Comparison of ENCODE assay signal across 35 cellular contexts in genomic region chr2:172160839-172161238, GRCh38. TPM values are rescaled to one million over a fixed set of nuclear protein-coding genes. Genes with fewer than 3 reads are reported as not detected.
DNase-seq lines count a peak whose midpoint lies in the region; ATAC-seq, FAIRE-seq and TF ChIP-seq lines count a peak whose summit lies in the region.
"Had no signal": no experiment of that assay in that cellular context is flagged by ENCODE, and none has a peak within 500 bp of the region (broad histone marks: within the 10 kb centered on the region; RNA-seq: fewer than 3 reads in every experiment).

No MANE protein-coding gene starts in this region.

- no peaks in the 10 kb centered on the region for H3K4me1 Mint-ChIP-seq in WTC11
- H3K4me1 Mint-ChIP-seq in CD14-positive monocyte = no peaks in the 10 kb centered on the region
- H3K4me1 Mint-ChIP-seq: B cell; CD4-positive, alpha-beta memory T cell; CD4-positive, CD25-positive, alpha-beta regulatory T cell; CD8-positive, alpha-beta memory T cell had no signal

- no peak overlapping the region for H4K8ac ChIP-seq in H1 (ENCODE audit: extremely low read depth, insufficient read depth, low read length)

- no peaks in the 10 kb centered on the region for H3K9me2 ChIP-seq in HCT116 (ENCODE audit: insufficient read depth)

- no peak overlapping the region for H3K18ac ChIP-seq in H1 (ENCODE audit: extremely low read depth, low read length)

- CTCF ChIA-PET in HCT116 (lab: Charles Lee) (no interaction called here), HEK293 (lab: Yijun Ruan, JAX) (interaction anchor here (1.7 kb wide), 1 partner anchor 301 kb away, joined by 3 read pairs; no protein-coding TSS in a partner anchor), WTC11 (lab: Charles Lee) (interaction anchor here (1.3 to 1.6 kb wide), 2 partner anchors 11 to 301 kb away, joined by 4 to 10 read pairs; no protein-coding TSS in a partner anchor), H1 (lab: Charles Lee; ENCODE audit: partially characterized antibody) (interaction anchor here (1.0 to 2.0 kb wide), 3 partner anchors 11 to 301 kb away, joined by 4 to 12 read pairs (median 6); no protein-coding TSS in a partner anchor)

- TF ChIP-seq RAD21 in HCT116 (IDR thresholded peaks at IDR 0.05; ENCODE audit: low read depth) (no peak), H1 (IDR thresholded peaks at IDR 0.05 in 1 of 2, conservative IDR thresholded peaks at IDR 0.05 in 1 of 2; ENCODE audit: low read depth in 2 of 2, low read length in 2 of 2) (no peak)

- FAIRE-seq in H1 (lab: Jason Lieb, UNC) = no peak
- FAIRE-seq: A549, D721Med had no signal

- no peak for DNase-seq in HCT116 (ENCODE audit: low read depth, low spot score)
- no peak for DNase-seq in WTC11 (ENCODE audit: low spot score)
- DNase-seq in H1 (ENCODE audit: low read depth in 1 of 2, low spot score in 2 of 2) = no peak
- no peak for DNase-seq in H4 (ENCODE audit: low spot score)
- DNase-seq in effector memory CD4-positive, alpha-beta T cell = no peak
- no peak for DNase-seq in MV-4-11 (lab: John Stamatoyannopoulos, UW)
- DNase-seq in CD14-positive monocyte (ENCODE audit: low spot score) = no peak
- DNase-seq: 8988T; ACHN; AML-193; BE2C; C1 segment of cervical spinal cord; Caco-2; Calu3; CD4-positive, alpha-beta memory T cell; CD4-positive, alpha-beta T cell; CD4-positive, CD25-positive, alpha-beta regulatory T cell; CD8-positive, alpha-beta memory T cell; CD8-positive, alpha-beta T cell; COR-L47; DMS 273 treated with DMSO at 0.1 percent for 48 hours; DMS153; DMS53; DMS79; DMS79 treated with DMSO at 0.1 percent for 48 hours; DND-41; EL had no signal

- H3K4me3 Mint-ChIP-seq in WTC11 = no peak overlapping the region
- no peak overlapping the region for H3K4me3 Mint-ChIP-seq in CD14-positive monocyte
- H3K4me3 Mint-ChIP-seq: B cell; CD4-positive, alpha-beta memory T cell; CD4-positive, alpha-beta T cell; CD8-positive, alpha-beta memory T cell; CD8-positive, alpha-beta T cell had no signal

- H2AFZ ChIP-seq in HCT116 (ENCODE audit: low read depth, low read length, poor library complexity, severe bottlenecking) (no peak overlapping the region), H1 (ENCODE audit: low read length) (no peak overlapping the region)

- no peak overlapping the region for H3K27ac ChIP-seq in HCT116 (ENCODE audit: low read depth, low read length)
- no peak overlapping the region for H3K27ac ChIP-seq in HEK293 (ENCODE audit: extremely low read depth, low read depth, low read length)
- H3K27ac ChIP-seq in H1 (ENCODE audit: low read depth, low read length) = no peak overlapping the region
- H3K27ac ChIP-seq in effector memory CD4-positive, alpha-beta T cell (ENCODE audit: insufficient read depth, low read length, poor library complexity, severe bottlenecking) = no peak overlapping the region
- H3K27ac ChIP-seq: 22Rv1; A549; BLaER1; BLaER1 treated with 17β-estradiol and CSF1 and Interleukin-3, amounts not matched to agents 10 nM and 100 nM; C4-2B had no signal

- WGBS in H1 (ENCODE audit: extremely low coverage in 1 of 2, insufficient coverage in 1 of 2, insufficient read length in 1 of 2, insufficient replicate concordance in 2 of 2, low coverage in 1 of 2, low lambda C conversion rate in 2 of 2, missing lambda C conversion rate in 1 of 2), 2 experiments = 83% methylated on average over 1 of the region's 1 CpG; no CpG with 5 or more reads in 1 of the 2 experiments

- H2BK120ac ChIP-seq in H1 (replicated peaks; ENCODE audit: low read depth, low read length) = no peak overlapping the region

- H3K9me3 ChIP-seq in HCT116 (ENCODE audit: control insufficient read depth in 1 of 2, insufficient read depth in 1 of 2, low read depth in 1 of 2, low read length in 2 of 2) (peaks cover 0 to 6% of the 10 kb centered on the region in 2 experiments; a peak in 1 of 4 replicates), HEK293 (ENCODE audit: control insufficient read depth, insufficient read depth, low read depth, low read length) (no peaks in the 10 kb centered on the region), H1 (ENCODE audit: insufficient read depth in 2 of 2, low read depth in 1 of 2, low read length in 1 of 2) (peaks cover 2 to 4% of the 10 kb centered on the region in 2 experiments; a peak in 1 of 4 replicates)
- no peaks in the 10 kb centered on the region for H3K9me3 ChIP-seq in effector memory CD4-positive, alpha-beta T cell (ENCODE audit: control insufficient read depth, low read length)
- H3K9me3 ChIP-seq: BE2C had no signal

- no peak overlapping the region for H2AK5ac ChIP-seq in H1 (ENCODE audit: low read depth, low read length)

- H3K79me2 ChIP-seq in HCT116 (ENCODE audit: insufficient read depth, low read length) = no peaks in the 10 kb centered on the region
- no peaks in the 10 kb centered on the region for H3K79me2 ChIP-seq in H1 (ENCODE audit: control insufficient read depth in 1 of 2, insufficient read depth in 2 of 2, low read length in 2 of 2)

- TF ChIP-seq CTCF in HCT116 (IDR thresholded peaks at IDR 0.05 in 2 of 3, conservative IDR thresholded peaks at IDR 0.05 in 1 of 3; ENCODE audit: borderline replicate concordance in 1 of 3, insufficient read depth in 1 of 3, low read depth in 2 of 3, low read length in 2 of 3) (no peak), HEK293 (tag by site-specific recombination; IDR thresholded peaks at IDR 0.05) (no peak), WTC11 (IDR thresholded peaks at IDR 0.05) (no peak), H1 (IDR thresholded peaks at IDR 0.05; ENCODE audit: control extremely low read depth in 1 of 3, insufficient read depth in 1 of 3, low read depth in 1 of 3, low read length in 3 of 3) (no peak), CD14-positive monocyte (IDR thresholded peaks at IDR 0.05) (no peak)

- no peak overlapping the region for H2BK15ac ChIP-seq in H1 (ENCODE audit: low read length)

- H3K9me3 Mint-ChIP-seq in WTC11 (peaks cover 19% of the 10 kb centered on the region), CD14-positive monocyte (peaks cover 2 to 9% (median 6%) of the 10 kb centered on the region in 7 donors)
- H3K9me3 Mint-ChIP-seq: CD4-positive, alpha-beta T cell; CD8-positive, alpha-beta T cell had no signal

- H3K27me3 Mint-ChIP-seq in WTC11 (ENCODE audit: low read depth) (peaks cover 13% of the 10 kb centered on the region), CD14-positive monocyte (ENCODE audit: low read depth in 3 of 3) (peaks cover 1 to 6% (median 5%) of the 10 kb centered on the region in 3 donors)

- TF ChIP-seq EP300 in H1 (IDR thresholded peaks at IDR 0.05; ENCODE audit: borderline replicate concordance in 1 of 2, low read depth in 2 of 2, low read length in 2 of 2) = no peak

- no peak overlapping the region for H4K91ac ChIP-seq in H1 (replicated peaks; ENCODE audit: insufficient read length, low read length)

- H2BK5ac ChIP-seq in H1 (ENCODE audit: low read depth, low read length) = no peak overlapping the region

- ATAC-seq in HCT116 (no peak), WTC11 (no peak)
- ATAC-seq: A549; CD8-positive, alpha-beta T cell had no signal

- no peaks in the 10 kb centered on the region for H3K4me1 ChIP-seq in HCT116 (ENCODE audit: control insufficient read depth in 1 of 2, insufficient read depth in 2 of 2, low read length in 2 of 2)
- no peaks in the 10 kb centered on the region for H3K4me1 ChIP-seq in HEK293 (ENCODE audit: control insufficient read depth, insufficient read depth, low read length)
- H3K4me1 ChIP-seq in H1 (replicated peaks in 1 of 4; ENCODE audit: control insufficient read depth in 3 of 4, insufficient read depth in 4 of 4, low read length in 3 of 4) = no peaks in the 10 kb centered on the region; a peak in 2 of 7 replicates
- H3K4me1 ChIP-seq in effector memory CD4-positive, alpha-beta T cell (ENCODE audit: control insufficient read depth, insufficient read depth, low read length, poor library complexity, severe bottlenecking) = no peaks in the 10 kb centered on the region
- H3K4me1 ChIP-seq: A549; BE2C; BLaER1; BLaER1 treated with 17β-estradiol and CSF1 and Interleukin-3, amounts not matched to agents 10 nM and 100 nM; Caco-2 had no signal

- TF ChIP-seq POLR2A in HCT116 (IDR thresholded peaks at IDR 0.05; ENCODE audit: borderline replicate concordance, extremely low read depth, insufficient read depth, insufficient read length) (no peak), H1 (IDR thresholded peaks at IDR 0.05; ENCODE audit: control extremely low read depth in 1 of 2, low read depth in 2 of 2, low read length in 2 of 2) (no peak)

- no peak overlapping the region for H3K56ac ChIP-seq in H1 (replicated peaks; ENCODE audit: insufficient read length, low read depth, low read length)

- H3K4ac ChIP-seq in H1 (replicated peaks; ENCODE audit: insufficient read length, low read depth, low read length) = no peak overlapping the region

- no peak overlapping the region for H2BK12ac ChIP-seq in H1 (ENCODE audit: low read depth, low read length)

- no TSS peak for BruUV-seq in HCT116 (replicated peaks; lab: Mats Ljungman, UMichigan)

- H3K23ac ChIP-seq in H1 (ENCODE audit: insufficient read length) = no peak overlapping the region

- no peaks in the 10 kb centered on the region for H3K23me2 ChIP-seq in H1 (ENCODE audit: low read depth, low read length)

- H2BK20ac ChIP-seq in H1 (ENCODE audit: low read length) = no peak overlapping the region

- RAD21 ChIA-PET in HCT116 (lab: Charles Lee; ENCODE audit: low non-redundant PET in 1 of 2, low total read pairs in 2 of 2, uncharacterized antibody in 2 of 2, unreplicated experiment in 2 of 2) = no interaction called here

- H3K9ac ChIP-seq in HCT116 (ENCODE audit: low read length) (no peak overlapping the region), H1 (replicated peaks in 1 of 4; ENCODE audit: extremely low read depth in 1 of 4, low read depth in 3 of 4, low read length in 3 of 4) (no peak overlapping the region)
- H3K9ac ChIP-seq: BLaER1; BLaER1 treated with 17β-estradiol and CSF1 and Interleukin-3, amounts not matched to agents 10 nM and 100 nM had no signal

- POLR2A ChIA-PET in HCT116 (lab: Charles Lee) (no interaction called here), HEK293 (lab: Yijun Ruan, JAX) (no interaction called here), WTC11 (lab: Charles Lee) (no interaction called here), H1 (lab: Charles Lee; ENCODE audit: partially characterized antibody) (interaction anchor here (0.9 kb wide), 1 partner anchor 302 kb away, joined by 3 read pairs; no protein-coding TSS in a partner anchor)

- H3K36me3 ChIP-seq in HCT116 (ENCODE audit: control insufficient read depth in 1 of 2, insufficient read depth in 2 of 2, low read length in 2 of 2) (no peaks in the 10 kb centered on the region), HEK293 (ENCODE audit: control insufficient read depth in 2 of 2, insufficient read depth in 1 of 2, low read length in 2 of 2) (no peaks in the 10 kb centered on the region), H1 (ENCODE audit: control insufficient read depth in 2 of 4, insufficient read depth in 4 of 4, low read length in 3 of 4) (no peaks in the 10 kb centered on the region)
- H3K36me3 ChIP-seq in effector memory CD4-positive, alpha-beta T cell (ENCODE audit: control insufficient read depth, insufficient read depth, low read length) = no peaks in the 10 kb centered on the region
- H3K36me3 ChIP-seq: BE2C; BLaER1; BLaER1 treated with 17β-estradiol and CSF1 and Interleukin-3, amounts not matched to agents 10 nM and 100 nM had no signal

- H3K27ac Mint-ChIP-seq in WTC11 (no peak overlapping the region), CD14-positive monocyte (no peak overlapping the region)
- H3K27ac Mint-ChIP-seq: B cell; CD4-positive, alpha-beta memory T cell; CD4-positive, alpha-beta T cell; CD4-positive, CD25-positive, alpha-beta regulatory T cell; CD8-positive, alpha-beta memory T cell; CD8-positive, alpha-beta T cell had no signal

- H3K27me3 ChIP-seq in HCT116 (ENCODE audit: insufficient read depth, low read length) = no peaks in the 10 kb centered on the region
- no peaks in the 10 kb centered on the region for H3K27me3 ChIP-seq in H1 (replicated peaks in 1 of 4; ENCODE audit: control insufficient read depth in 3 of 4, extremely low read depth in 1 of 4, insufficient read depth in 3 of 4, low read length in 3 of 4)
- no peaks in the 10 kb centered on the region for H3K27me3 ChIP-seq in effector memory CD4-positive, alpha-beta T cell (replicated peaks; ENCODE audit: control insufficient read depth, insufficient read depth, low read length, poor library complexity, severe bottlenecking)
- H3K27me3 ChIP-seq: BE2C; BLaER1; BLaER1 treated with 17β-estradiol and CSF1 and Interleukin-3, amounts not matched to agents 10 nM and 100 nM had no signal

- H4K5ac ChIP-seq in H1 (ENCODE audit: insufficient read length, low read depth, low read length) = no peak overlapping the region

- H4K20me1 ChIP-seq in HCT116 (ENCODE audit: insufficient read depth) = no peaks in the 10 kb centered on the region
- no peaks in the 10 kb centered on the region for H4K20me1 ChIP-seq in H1 (replicated peaks in 1 of 2; ENCODE audit: control insufficient read depth in 1 of 2, insufficient read depth in 2 of 2, low read length in 2 of 2)
- H4K20me1 ChIP-seq: BLaER1; BLaER1 treated with 17β-estradiol and CSF1 and Interleukin-3, amounts not matched to agents 10 nM and 100 nM had no signal

- H3K36me3 Mint-ChIP-seq in WTC11 = no peaks in the 10 kb centered on the region
- peaks cover 0 to 2% of the 10 kb centered on the region in 2 donors for H3K36me3 Mint-ChIP-seq in CD14-positive monocyte
- H3K36me3 Mint-ChIP-seq: CD4-positive, alpha-beta memory T cell; CD4-positive, CD25-positive, alpha-beta regulatory T cell; CD8-positive, alpha-beta T cell had no signal

- intact Hi-C loops in HCT116 (cut with micrococcal nuclease) = no loop called here
- intact Hi-C loops in CD14-positive monocyte (cut with micrococcal nuclease) = no loop called here

- H3K79me1 ChIP-seq in H1 (ENCODE audit: low read depth, low read length) = no peaks in the 10 kb centered on the region

- H3K14ac ChIP-seq in H1 (ENCODE audit: insufficient read length) = no peak overlapping the region

- H3K4me3 ChIP-seq in HCT116 (replicated peaks in 1 of 2; ENCODE audit: low read depth in 1 of 2, low read length in 2 of 2) = no peak overlapping the region
- H3K4me3 ChIP-seq in HEK293 (ENCODE audit: low read depth, low read length) = no peak overlapping the region
- no peak overlapping the region for H3K4me3 ChIP-seq in H1 (ENCODE audit: extremely low read depth in 1 of 4, insufficient read depth in 2 of 4, low read depth in 3 of 4, low read length in 4 of 4)
- H3K4me3 ChIP-seq in effector memory CD4-positive, alpha-beta T cell (ENCODE audit: insufficient read depth, low read depth, low read length, poor library complexity, severe bottlenecking) = no peak overlapping the region
- H3K4me3 ChIP-seq: A549; BLaER1; BLaER1 treated with 17β-estradiol and CSF1 and Interleukin-3, amounts not matched to agents 10 nM and 100 nM had no signal

- H3K4me2 ChIP-seq in HCT116 (ENCODE audit: low read length) (no peak overlapping the region), H1 (ENCODE audit: insufficient read depth in 1 of 2, low read depth in 2 of 2, low read length in 2 of 2) (no peak overlapping the region)
- H3K4me2 ChIP-seq: A549; BLaER1; BLaER1 treated with 17β-estradiol and CSF1 and Interleukin-3, amounts not matched to agents 10 nM and 100 nM had no signal

RNA-seq across cellular contexts. Expression of gene DLX2, which starts 58.1 kb away (rescaled TPM):
- total RNA-seq in HCT116 (2021; ENCODE audit: unreplicated experiment) (3.7 TPM), WTC11 (2021) (0.28 to 0.64 TPM (median 0.55 TPM) in 3 replicates)
- polyA plus RNA-seq in HCT116 (2012) = 0.61 and 0.94 TPM in 2 replicates
- 0.13 and 0.45 TPM in 2 replicates for total RNA-seq in H1 (2021; fragmentation: NEBNext Ultra II Directional; extraction: Animal tissue kit (Norgen Biotek cat#: 25700))
- polyA plus RNA-seq in H1 (2011; rRNA removed) (0.05 TPM in 1 of 2 replicates, not detected in the other), CD14-positive monocyte (not detected)
- not detected for polyA plus RNA-seq in H1 (2011; cell fraction: cytosol; rRNA removed)
- 0.56 TPM for polyA plus RNA-seq in H1 (2011; cell fraction: nucleus; rRNA removed)
- polyA plus RNA-seq in H1 (2012, experiment 1 of 2) = 0.11 TPM in 1 of 4 replicates, not detected in the others
- polyA plus RNA-seq in H1 (2012, experiment 2 of 2) = not detected
- polyA plus RNA-seq in H1 (2013, experiment 1 of 2) = 0.06 TPM
- 0.06 TPM for polyA plus RNA-seq in H1 (2013, experiment 2 of 2)
- not detected in 2 replicates for polyA minus RNA-seq in H1 (2011; rRNA and poly(A)+ RNA removed)
- not detected for polyA minus RNA-seq in H1 (2011; cell fraction: cytosol; rRNA and poly(A)+ RNA removed)
- 0.50 TPM for polyA minus RNA-seq in H1 (2011; cell fraction: nucleus; rRNA and poly(A)+ RNA removed)
- 2.6 and 3.3 TPM in 2 replicates for total RNA-seq in H4 (2014; rRNA removed; shearing (Covaris generic))
- total RNA-seq: Calu3; CD4-positive, alpha-beta memory T cell; CD4-positive, alpha-beta T cell had no signal
- polyA plus RNA-seq: CD4-positive, alpha-beta memory T cell; CD4-positive, CD25-positive, alpha-beta regulatory T cell; CD8-positive, alpha-beta memory T cell had no signal
